ENCODE assay signal across 1 cellular context in the genomic region with DNA sequence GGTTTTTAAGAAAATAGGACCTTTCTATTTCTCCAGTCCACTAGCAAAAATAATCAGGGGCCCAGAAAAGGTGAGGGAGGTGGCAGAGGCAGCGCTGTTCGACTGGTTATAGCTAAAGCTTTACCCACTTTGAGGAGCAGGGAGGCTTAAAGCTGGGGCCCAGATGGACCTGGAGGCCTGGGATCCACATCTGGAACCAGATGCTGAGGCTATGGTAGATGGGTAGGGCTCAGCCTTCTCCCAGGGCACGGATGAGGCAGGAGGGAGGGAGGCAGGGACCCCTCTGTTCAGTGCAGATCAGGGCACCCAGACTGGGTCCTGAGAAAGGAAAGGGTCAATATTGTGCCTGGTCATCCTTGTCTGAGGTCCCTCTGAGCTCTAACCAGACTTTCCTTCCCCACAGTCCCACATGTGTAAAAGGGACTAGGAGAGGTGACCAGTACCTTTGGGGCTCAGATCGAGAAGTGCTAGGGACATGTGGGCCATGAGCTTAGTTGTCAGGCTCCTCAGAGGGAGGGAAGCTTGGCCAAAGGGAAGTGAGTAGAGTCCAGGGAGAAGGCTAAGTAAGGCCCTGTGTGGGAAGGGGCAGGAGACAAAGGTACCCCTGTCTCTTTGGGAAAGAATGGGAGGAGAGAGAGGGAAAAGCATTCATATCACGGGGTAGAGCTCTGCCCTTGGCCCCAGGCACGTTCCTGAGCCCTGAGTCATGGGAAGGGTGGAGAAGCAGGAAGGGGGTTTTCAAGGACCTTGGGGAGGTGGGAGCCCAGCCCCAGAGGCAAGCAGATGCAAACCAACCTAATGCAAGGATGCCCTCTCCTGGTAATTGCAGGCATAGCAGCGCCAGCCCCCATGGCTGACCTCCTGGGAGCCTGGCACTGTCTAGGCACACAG.
A peak's percentile ranks its signal among the peaks of the same experiment; 100 is the strongest.
TF ChIP-seq lines count a peak whose summit lies in the region.

No MANE protein-coding gene starts in this region.

TF ChIP-seq in K562, 482 proteins besides CTCF, POLR2A, EP300 and RAD21 (continues in another document):
- TF ChIP-seq SMC3 (conservative IDR thresholded peaks at IDR 0.05; ENCODE audit: insufficient read depth, low read depth, low read length) (peak; percentile 99), ARID2 (IDR thresholded peaks at IDR 0.05) (peak; percentile 93), ZNF316 (IDR thresholded peaks at IDR 0.05) (0 out of 2 replicates have a peak, but pooled peaks have one; percentile 14), CHD4 (IDR thresholded peaks at IDR 0.05; ENCODE audit: insufficient read depth, insufficient replicate concordance, low read depth, low read length, poor library complexity, severe bottlenecking) (no peak), MTA1 (IDR thresholded peaks at IDR 0.05; ENCODE audit: borderline replicate concordance) (0 out of 2 replicates have a peak, but pooled peaks have one; percentile 44), SP1 (CRISPR knock-in tag; IDR thresholded peaks at IDR 0.05) (0 out of 2 replicates have a peak, but pooled peaks have one; percentile 53), TEAD2 (tag; IDR thresholded peaks at IDR 0.05) (peak; percentile 61; the same call in 1 of the 2 replicates), SPI1 (IDR thresholded peaks at IDR 0.05; ENCODE audit: borderline replicate concordance, low read depth, low read length) (peak; percentile 13; the same call in 1 of the 2 replicates), ZNF12 (CRISPR knock-in tag; IDR thresholded peaks at IDR 0.05) (peak; percentile 17; the same call in 1 of the 2 replicates), FOS (IDR thresholded peaks at IDR 0.05; ENCODE audit: extremely low read depth, insufficient read length) (peak; percentile 5), DPF2 (IDR thresholded peaks at IDR 0.05) (peak; percentile 88), SMAD2 (IDR thresholded peaks at IDR 0.05; ENCODE audit: low read depth, low read length) (no peak), MAFK (IDR thresholded peaks at IDR 0.05; ENCODE audit: low read length) (peak; percentile 12; the same call in 1 of the 2 replicates), SMARCA4 (IDR thresholded peaks at IDR 0.05) (peak; percentile 79), LEF1 (IDR thresholded peaks at IDR 0.05) (peak; percentile 21; the same call in 1 of the 2 replicates), MIER1 (IDR thresholded peaks at IDR 0.05; ENCODE audit: low read depth) (peak; percentile 31; the same call in 1 of the 2 replicates), ETV5 (CRISPR knock-in tag; IDR thresholded peaks at IDR 0.05; ENCODE audit: low read depth) (peak; percentile 46; the same call in 1 of the 2 replicates), STAG1 (CRISPR knock-in tag; IDR thresholded peaks at IDR 0.05; ENCODE audit: borderline replicate concordance) (peak; percentile 63; the same call in 1 of the 2 replicates), XRCC5 (IDR thresholded peaks at IDR 0.05; ENCODE audit: low read depth, low read length) (peak; percentile 42; the same call in 1 of the 2 replicates), ELF1 (tag; IDR thresholded peaks at IDR 0.05) (peak; percentile 50; the same call in 1 of the 2 replicates), NFIX (CRISPR knock-in tag; IDR thresholded peaks at IDR 0.05; ENCODE audit: low read depth) (no peak), LCOR (CRISPR knock-in tag; IDR thresholded peaks at IDR 0.05) (no peak), ATF1 (CRISPR knock-in tag; IDR thresholded peaks at IDR 0.05) (no peak), ATF1 (tag; IDR thresholded peaks at IDR 0.05) (0 out of 2 replicates have a peak, but pooled peaks have one; percentile 23), MAFG (tag; conservative IDR thresholded peaks at IDR 0.05) (0 out of 2 replicates have a peak, but pooled peaks have one; percentile 10), HDAC2 (IDR thresholded peaks at IDR 0.05) (peak; percentile 32; the same call in 1 of the 2 replicates), BHLHE40 (IDR thresholded peaks at IDR 0.05; ENCODE audit: low read length) (peak; percentile 89), ARID1B (IDR thresholded peaks at IDR 0.05) (peak; percentile 76), L3MBTL2 (IDR thresholded peaks at IDR 0.05) (0 out of 2 replicates have a peak, but pooled peaks have one; percentile 24), NFIC (IDR thresholded peaks at IDR 0.05) (peak; percentile 65), JUNB (CRISPR knock-in tag; conservative IDR thresholded peaks at IDR 0.05) (no peak), RBM34 (IDR thresholded peaks at IDR 0.05; ENCODE audit: borderline replicate concordance, insufficient read depth, low read length) (no peak), ZC3H8 (IDR thresholded peaks at IDR 0.05) (no peak), RBM39 (optimal IDR thresholded peaks at IDR 0.05; ENCODE audit: low read depth, low read length) (peak; percentile 45)
- TF ChIP-seq, protein P1, sequence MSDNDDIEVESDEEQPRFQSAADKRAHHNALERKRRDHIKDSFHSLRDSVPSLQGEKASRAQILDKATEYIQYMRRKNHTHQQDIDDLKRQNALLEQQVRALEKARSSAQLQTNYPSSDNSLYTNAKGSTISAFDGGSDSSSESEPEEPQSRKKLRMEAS (CRISPR knock-in tag; IDR thresholded peaks at IDR 0.05), result peak; percentile 10; the same call in 1 of the 2 replicates
- TF ChIP-seq, protein P2, sequence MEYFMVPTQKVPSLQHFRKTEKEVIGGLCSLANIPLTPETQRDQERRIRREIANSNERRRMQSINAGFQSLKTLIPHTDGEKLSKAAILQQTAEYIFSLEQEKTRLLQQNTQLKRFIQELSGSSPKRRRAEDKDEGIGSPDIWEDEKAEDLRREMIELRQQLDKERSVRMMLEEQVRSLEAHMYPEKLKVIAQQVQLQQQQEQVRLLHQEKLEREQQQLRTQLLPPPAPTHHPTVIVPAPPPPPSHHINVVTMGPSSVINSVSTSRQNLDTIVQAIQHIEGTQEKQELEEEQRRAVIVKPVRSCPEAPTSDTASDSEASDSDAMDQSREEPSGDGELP (CRISPR knock-in tag; IDR thresholded peaks at IDR 0.05; ENCODE audit: borderline replicate concordance), result peak; percentile 62
- TF ChIP-seq, protein P3, sequence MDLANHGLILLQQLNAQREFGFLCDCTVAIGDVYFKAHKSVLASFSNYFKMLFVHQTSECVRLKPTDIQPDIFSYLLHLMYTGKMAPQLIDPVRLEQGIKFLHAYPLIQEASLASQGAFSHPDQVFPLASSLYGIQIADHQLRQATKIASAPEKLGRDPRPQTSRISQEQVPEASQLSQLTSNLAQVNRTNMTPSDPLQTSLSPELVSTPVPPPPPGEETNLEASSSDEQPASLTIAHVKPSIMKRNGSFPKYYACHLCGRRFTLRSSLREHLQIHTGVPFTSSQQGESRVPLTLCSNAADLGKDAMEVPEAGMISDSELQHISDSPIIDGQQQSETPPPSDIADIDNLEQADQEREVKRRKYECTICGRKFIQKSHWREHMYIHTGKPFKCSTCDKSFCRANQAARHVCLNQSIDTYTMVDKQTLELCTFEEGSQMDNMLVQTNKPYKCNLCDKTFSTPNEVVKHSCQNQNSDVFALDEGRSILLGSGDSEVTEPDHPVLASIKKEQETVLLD (IDR thresholded peaks at IDR 0.05), result peak; percentile 68; the same call in 1 of the 2 replicates
- TF ChIP-seq, protein P4, sequence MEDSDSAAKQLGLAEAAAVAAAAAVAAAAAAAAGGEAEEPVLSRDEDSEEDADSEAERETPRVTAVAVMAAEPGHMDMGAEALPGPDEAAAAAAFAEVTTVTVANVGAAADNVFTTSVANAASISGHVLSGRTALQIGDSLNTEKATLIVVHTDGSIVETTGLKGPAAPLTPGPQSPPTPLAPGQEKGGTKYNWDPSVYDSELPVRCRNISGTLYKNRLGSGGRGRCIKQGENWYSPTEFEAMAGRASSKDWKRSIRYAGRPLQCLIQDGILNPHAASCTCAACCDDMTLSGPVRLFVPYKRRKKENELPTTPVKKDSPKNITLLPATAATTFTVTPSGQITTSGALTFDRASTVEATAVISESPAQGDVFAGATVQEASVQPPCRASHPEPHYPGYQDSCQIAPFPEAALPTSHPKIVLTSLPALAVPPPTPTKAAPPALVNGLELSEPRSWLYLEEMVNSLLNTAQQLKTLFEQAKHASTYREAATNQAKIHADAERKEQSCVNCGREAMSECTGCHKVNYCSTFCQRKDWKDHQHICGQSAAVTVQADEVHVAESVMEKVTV (CRISPR knock-in tag; IDR thresholded peaks at IDR 0.05), result peak; percentile 91
- TF ChIP-seq, protein P5, sequence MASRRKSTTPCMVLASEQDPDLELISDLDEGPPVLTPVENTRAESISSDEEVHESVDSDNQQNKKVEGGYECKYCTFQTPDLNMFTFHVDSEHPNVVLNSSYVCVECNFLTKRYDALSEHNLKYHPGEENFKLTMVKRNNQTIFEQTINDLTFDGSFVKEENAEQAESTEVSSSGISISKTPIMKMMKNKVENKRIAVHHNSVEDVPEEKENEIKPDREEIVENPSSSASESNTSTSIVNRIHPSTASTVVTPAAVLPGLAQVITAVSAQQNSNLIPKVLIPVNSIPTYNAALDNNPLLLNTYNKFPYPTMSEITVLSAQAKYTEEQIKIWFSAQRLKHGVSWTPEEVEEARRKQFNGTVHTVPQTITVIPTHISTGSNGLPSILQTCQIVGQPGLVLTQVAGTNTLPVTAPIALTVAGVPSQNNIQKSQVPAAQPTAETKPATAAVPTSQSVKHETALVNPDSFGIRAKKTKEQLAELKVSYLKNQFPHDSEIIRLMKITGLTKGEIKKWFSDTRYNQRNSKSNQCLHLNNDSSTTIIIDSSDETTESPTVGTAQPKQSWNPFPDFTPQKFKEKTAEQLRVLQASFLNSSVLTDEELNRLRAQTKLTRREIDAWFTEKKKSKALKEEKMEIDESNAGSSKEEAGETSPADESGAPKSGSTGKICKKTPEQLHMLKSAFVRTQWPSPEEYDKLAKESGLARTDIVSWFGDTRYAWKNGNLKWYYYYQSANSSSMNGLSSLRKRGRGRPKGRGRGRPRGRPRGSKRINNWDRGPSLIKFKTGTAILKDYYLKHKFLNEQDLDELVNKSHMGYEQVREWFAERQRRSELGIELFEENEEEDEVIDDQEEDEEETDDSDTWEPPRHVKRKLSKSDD (conservative IDR thresholded peaks at IDR 0.05; ENCODE audit: low read length), result peak; percentile 55; the same call in 1 of the 2 replicates
- TF ChIP-seq, protein P6, sequence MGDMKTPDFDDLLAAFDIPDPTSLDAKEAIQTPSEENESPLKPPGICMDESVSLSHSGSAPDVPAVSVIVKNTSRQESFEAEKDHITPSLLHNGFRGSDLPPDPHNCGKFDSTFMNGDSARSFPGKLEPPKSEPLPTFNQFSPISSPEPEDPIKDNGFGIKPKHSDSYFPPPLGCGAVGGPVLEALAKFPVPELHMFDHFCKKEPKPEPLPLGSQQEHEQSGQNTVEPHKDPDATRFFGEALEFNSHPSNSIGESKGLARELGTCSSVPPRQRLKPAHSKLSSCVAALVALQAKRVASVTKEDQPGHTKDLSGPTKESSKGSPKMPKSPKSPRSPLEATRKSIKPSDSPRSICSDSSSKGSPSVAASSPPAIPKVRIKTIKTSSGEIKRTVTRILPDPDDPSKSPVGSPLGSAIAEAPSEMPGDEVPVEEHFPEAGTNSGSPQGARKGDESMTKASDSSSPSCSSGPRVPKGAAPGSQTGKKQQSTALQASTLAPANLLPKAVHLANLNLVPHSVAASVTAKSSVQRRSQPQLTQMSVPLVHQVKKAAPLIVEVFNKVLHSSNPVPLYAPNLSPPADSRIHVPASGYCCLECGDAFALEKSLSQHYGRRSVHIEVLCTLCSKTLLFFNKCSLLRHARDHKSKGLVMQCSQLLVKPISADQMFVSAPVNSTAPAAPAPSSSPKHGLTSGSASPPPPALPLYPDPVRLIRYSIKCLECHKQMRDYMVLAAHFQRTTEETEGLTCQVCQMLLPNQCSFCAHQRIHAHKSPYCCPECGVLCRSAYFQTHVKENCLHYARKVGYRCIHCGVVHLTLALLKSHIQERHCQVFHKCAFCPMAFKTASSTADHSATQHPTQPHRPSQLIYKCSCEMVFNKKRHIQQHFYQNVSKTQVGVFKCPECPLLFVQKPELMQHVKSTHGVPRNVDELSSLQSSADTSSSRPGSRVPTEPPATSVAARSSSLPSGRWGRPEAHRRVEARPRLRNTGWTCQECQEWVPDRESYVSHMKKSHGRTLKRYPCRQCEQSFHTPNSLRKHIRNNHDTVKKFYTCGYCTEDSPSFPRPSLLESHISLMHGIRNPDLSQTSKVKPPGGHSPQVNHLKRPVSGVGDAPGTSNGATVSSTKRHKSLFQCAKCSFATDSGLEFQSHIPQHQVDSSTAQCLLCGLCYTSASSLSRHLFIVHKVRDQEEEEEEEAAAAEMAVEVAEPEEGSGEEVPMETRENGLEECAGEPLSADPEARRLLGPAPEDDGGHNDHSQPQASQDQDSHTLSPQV (IDR thresholded peaks at IDR 0.05), result 0 out of 2 replicates have a peak, but pooled peaks have one; percentile 55
- TF ChIP-seq, protein P7, sequence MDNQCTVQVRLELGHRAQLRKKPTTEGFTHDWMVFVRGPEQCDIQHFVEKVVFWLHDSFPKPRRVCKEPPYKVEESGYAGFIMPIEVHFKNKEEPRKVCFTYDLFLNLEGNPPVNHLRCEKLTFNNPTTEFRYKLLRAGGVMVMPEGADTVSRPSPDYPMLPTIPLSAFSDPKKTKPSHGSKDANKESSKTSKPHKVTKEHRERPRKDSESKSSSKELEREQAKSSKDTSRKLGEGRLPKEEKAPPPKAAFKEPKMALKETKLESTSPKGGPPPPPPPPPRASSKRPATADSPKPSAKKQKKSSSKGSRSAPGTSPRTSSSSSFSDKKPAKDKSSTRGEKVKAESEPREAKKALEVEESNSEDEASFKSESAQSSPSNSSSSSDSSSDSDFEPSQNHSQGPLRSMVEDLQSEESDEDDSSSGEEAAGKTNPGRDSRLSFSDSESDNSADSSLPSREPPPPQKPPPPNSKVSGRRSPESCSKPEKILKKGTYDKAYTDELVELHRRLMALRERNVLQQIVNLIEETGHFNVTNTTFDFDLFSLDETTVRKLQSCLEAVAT (IDR thresholded peaks at IDR 0.05), result peak; percentile 53 to 57; a peak in 2 of 4 replicates
- TF ChIP-seq, protein P8, sequence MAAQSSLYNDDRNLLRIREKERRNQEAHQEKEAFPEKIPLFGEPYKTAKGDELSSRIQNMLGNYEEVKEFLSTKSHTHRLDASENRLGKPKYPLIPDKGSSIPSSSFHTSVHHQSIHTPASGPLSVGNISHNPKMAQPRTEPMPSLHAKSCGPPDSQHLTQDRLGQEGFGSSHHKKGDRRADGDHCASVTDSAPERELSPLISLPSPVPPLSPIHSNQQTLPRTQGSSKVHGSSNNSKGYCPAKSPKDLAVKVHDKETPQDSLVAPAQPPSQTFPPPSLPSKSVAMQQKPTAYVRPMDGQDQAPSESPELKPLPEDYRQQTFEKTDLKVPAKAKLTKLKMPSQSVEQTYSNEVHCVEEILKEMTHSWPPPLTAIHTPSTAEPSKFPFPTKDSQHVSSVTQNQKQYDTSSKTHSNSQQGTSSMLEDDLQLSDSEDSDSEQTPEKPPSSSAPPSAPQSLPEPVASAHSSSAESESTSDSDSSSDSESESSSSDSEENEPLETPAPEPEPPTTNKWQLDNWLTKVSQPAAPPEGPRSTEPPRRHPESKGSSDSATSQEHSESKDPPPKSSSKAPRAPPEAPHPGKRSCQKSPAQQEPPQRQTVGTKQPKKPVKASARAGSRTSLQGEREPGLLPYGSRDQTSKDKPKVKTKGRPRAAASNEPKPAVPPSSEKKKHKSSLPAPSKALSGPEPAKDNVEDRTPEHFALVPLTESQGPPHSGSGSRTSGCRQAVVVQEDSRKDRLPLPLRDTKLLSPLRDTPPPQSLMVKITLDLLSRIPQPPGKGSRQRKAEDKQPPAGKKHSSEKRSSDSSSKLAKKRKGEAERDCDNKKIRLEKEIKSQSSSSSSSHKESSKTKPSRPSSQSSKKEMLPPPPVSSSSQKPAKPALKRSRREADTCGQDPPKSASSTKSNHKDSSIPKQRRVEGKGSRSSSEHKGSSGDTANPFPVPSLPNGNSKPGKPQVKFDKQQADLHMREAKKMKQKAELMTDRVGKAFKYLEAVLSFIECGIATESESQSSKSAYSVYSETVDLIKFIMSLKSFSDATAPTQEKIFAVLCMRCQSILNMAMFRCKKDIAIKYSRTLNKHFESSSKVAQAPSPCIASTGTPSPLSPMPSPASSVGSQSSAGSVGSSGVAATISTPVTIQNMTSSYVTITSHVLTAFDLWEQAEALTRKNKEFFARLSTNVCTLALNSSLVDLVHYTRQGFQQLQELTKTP (IDR thresholded peaks at IDR 0.05; ENCODE audit: low read depth in 1 of 2, partially characterized antibody in 2 of 2), result peak in 1 of 2 experiments; percentile 79
